In genomic region chr11:10878408-10879214, GRCh38 we compare ENCODE assay signal across 7 cellular contexts. TPM values are rescaled to one million over a fixed set of nuclear protein-coding genes. Genes with fewer than 3 reads are reported as not detected.
DNase-seq lines count a peak whose midpoint lies in the region; ATAC-seq and TF ChIP-seq lines count a peak whose summit lies in the region.

No MANE protein-coding gene starts in this region.

- peak; percentile 91 for TF ChIP-seq CTCF in Panc1 (IDR thresholded peaks at IDR 0.05)
- TF ChIP-seq CTCF in dorsolateral prefrontal cortex (IDR thresholded peaks at IDR 0.05 in 54 of 56, conservative IDR thresholded peaks at IDR 0.05 in 2 of 56; ENCODE audit: low read depth in 1 of 56, partially characterized antibody in 56 of 56) = peak in 54 of 56 donors; percentile 11 to 64 (median 41)
- TF ChIP-seq CTCF in mesothelial cell of epicardium (IDR thresholded peaks at IDR 0.05; ENCODE audit: unreplicated experiment) = peak; percentile 19

- ATAC-seq in Panc1 = no peak

- DNase-seq in DMS53 treated with DMSO at 0.1 percent for 48 hours (lab: John Stamatoyannopoulos, UW; ENCODE audit: unreplicated experiment) (peak; percentile 86), HEK293T (ENCODE audit: extremely low spot score) (peak; percentile 56), Panc1 (ENCODE audit: low read depth, low spot score) (no peak), dorsolateral prefrontal cortex (no peak), mesothelial cell of epicardium (ENCODE audit: low spot score in 2 of 2, unreplicated experiment in 2 of 2) (no peak), retina (no peak)
- no peak for DNase-seq in activated effector memory CD4-positive, alpha-beta T cell treated with Interleukin-2 at 50 U/mL for 16 hours

- POLR2A ChIA-PET in HEK293T (lab: Yijun Ruan, JAX) = interaction anchor here (1.0 kb wide), 1 partner anchor 69 kb away, joined by 7 read pairs; the partner anchor contains the start of gene EIF4G2
- POLR2A ChIA-PET in Panc1 (lab: Charles Lee) = interaction anchor here (0.7 kb wide), 1 partner anchor 30 kb away, joined by 5 read pairs; no protein-coding TSS in a partner anchor

- BruUV-seq in Panc1 (replicated peaks; lab: Mats Ljungman, UMichigan) = no TSS peak

- CTCF ChIA-PET in HEK293T (lab: Yijun Ruan, JAX) = interaction anchor here (0.6 to 1.5 kb wide), 5 partner anchors 11 to 1967 kb away, joined by 4 to 6 read pairs (median 5); no protein-coding TSS in a partner anchor
- CTCF ChIA-PET in Panc1 (lab: Charles Lee) = interaction anchor here (0.6 to 0.9 kb wide), 2 partner anchors 25 to 85 kb away, joined by 3 to 6 read pairs; no protein-coding TSS in a partner anchor

- H3K27ac ChIP-seq in Panc1 (ENCODE audit: low read length) = peak overlapping the region; percentile 27
- no peak overlapping the region for H3K27ac ChIP-seq in dorsolateral prefrontal cortex

- H3K27ac Mint-ChIP-seq in mesothelial cell of epicardium = peak overlapping the region; percentile 40

- H3K27me3 ChIP-seq in Panc1 (ENCODE audit: control insufficient read depth, insufficient read depth, low read length) (no peaks in the 10 kb centered on the region), dorsolateral prefrontal cortex (no peaks in the 10 kb centered on the region)

- H3K4me3 ChIP-seq in Panc1 (ENCODE audit: low read depth in 2 of 2, low read length in 2 of 2) (no peak overlapping the region), dorsolateral prefrontal cortex (no peak overlapping the region)

- no peaks in the 10 kb centered on the region for H3K36me3 ChIP-seq in Panc1 (ENCODE audit: control insufficient read depth, insufficient read depth, low read length)

- intact Hi-C loops in Panc1 (cut with micrococcal nuclease; ENCODE audit: unreplicated experiment) (no loop called here), dorsolateral prefrontal cortex (cut with DNase I) (no loop called here)

- H3K4me3 Mint-ChIP-seq in mesothelial cell of epicardium = no peak overlapping the region

- peaks cover 4% of the 10 kb centered on the region; the same call in 1 of the 2 replicates for H3K4me1 ChIP-seq in Panc1 (ENCODE audit: control insufficient read depth, insufficient read depth, low read length)

- peaks cover 49% of the 10 kb centered on the region for H3K9me3 Mint-ChIP-seq in mesothelial cell of epicardium

- in situ Hi-C loops in Panc1 (cut with HindIII; ENCODE audit: low pct_unique_long_range_greater_than_20kb, low sequenced_read_pairs) = no loop called here

- H3K36me3 Mint-ChIP-seq in mesothelial cell of epicardium = peaks cover 40% of the 10 kb centered on the region

- H3K27me3 Mint-ChIP-seq in mesothelial cell of epicardium (ENCODE audit: low read depth) = no peaks in the 10 kb centered on the region

- H3K9me3 ChIP-seq in Panc1 (ENCODE audit: control insufficient read depth, insufficient read depth, low read depth, low read length) = peaks cover 12% of the 10 kb centered on the region; the same call in 1 of the 2 replicates

- H3K4me1 Mint-ChIP-seq in mesothelial cell of epicardium = peaks cover 18% of the 10 kb centered on the region

TF ChIP-seq in HEK293T, 16 proteins besides CTCF, POLR2A, EP300 and RAD21:
- no peak for TF ChIP-seq FOXM1 (IDR thresholded peaks at IDR 0.05; ENCODE audit: borderline replicate concordance)
- TF ChIP-seq ZNF384 (IDR thresholded peaks at IDR 0.05) = no peak
- no peak for TF ChIP-seq ELF4 (IDR thresholded peaks at IDR 0.05)
- TF ChIP-seq NFRKB (IDR thresholded peaks at IDR 0.05) = no peak
- TF ChIP-seq ARNT (IDR thresholded peaks at IDR 0.05) = no peak
- no peak for TF ChIP-seq TARDBP (IDR thresholded peaks at IDR 0.05)
- no peak for TF ChIP-seq FOXA1 (IDR thresholded peaks at IDR 0.05)
- TF ChIP-seq HDGF (IDR thresholded peaks at IDR 0.05; ENCODE audit: borderline replicate concordance) = no peak
- TF ChIP-seq SUZ12 (IDR thresholded peaks at IDR 0.05) = no peak
- no peak for TF ChIP-seq BHLHE40 (IDR thresholded peaks at IDR 0.05; ENCODE audit: borderline replicate concordance)
- TF ChIP-seq LEF1 (IDR thresholded peaks at IDR 0.05; ENCODE audit: borderline replicate concordance) = no peak
- TF ChIP-seq PKNOX1 (IDR thresholded peaks at IDR 0.05) = no peak
- TF ChIP-seq L3MBTL2 (conservative IDR thresholded peaks at IDR 0.05) = no peak
- no peak for TF ChIP-seq FOXK2 (IDR thresholded peaks at IDR 0.05)
- TF ChIP-seq CTBP1 (IDR thresholded peaks at IDR 0.05; ENCODE audit: borderline replicate concordance) = no peak
- no peak for TF ChIP-seq SP1 (IDR thresholded peaks at IDR 0.05)

RNA-seq across cellular contexts. Expression of gene ZBED5, which starts 20.8 kb away (rescaled TPM):
- total RNA-seq in Panc1 (2021; ENCODE audit: unreplicated experiment) (114 TPM), dorsolateral prefrontal cortex (100 to 1,000 TPM in 1 of 120 experiments, 10 to 100 TPM in 119; 45.9 to 102 (median 63.1) TPM), mesothelial cell of epicardium (116 to 120 TPM (median 120 TPM) in 3 replicates)
- 59.1 TPM for polyA plus RNA-seq in Panc1 (2012; ENCODE audit: insufficient read length)

Comparison
In these comparisons a context has a peak if more than half of its experiments do, and no peak if none do; other contexts are left out.
1. DNase-seq: peak in DMS53 treated with DMSO at 0.1 percent for 48 hours (single experiment) and HEK293T (single experiment); none in Panc1 (single experiment), dorsolateral prefrontal cortex (0 of 10), mesothelial cell of epicardium (0 of 2), activated effector memory CD4-positive, alpha-beta T cell treated with Interleukin-2 at 50 U/mL for 16 hours (single experiment) and retina (single experiment).
2. CTCF ChIP-seq: peak in every context shown above with its lines; median percentile 91 in Panc1; 41 in dorsolateral prefrontal cortex; 19 in mesothelial cell of epicardium.